37 cellular contexts compared by ENCODE assay signal in genomic region chr1:4877426-4877825, GRCh38.
"Had no signal": no experiment of that assay in that cellular context is flagged by ENCODE, and none has a peak within 500 bp of the region (broad histone marks: within the 10 kb centered on the region; RNA-seq: fewer than 3 reads in every experiment).

No MANE protein-coding gene starts in this region.

- H3K9me3 ChIP-seq: adrenal gland, ascending aorta, body of pancreas, breast epithelium had no signal

- DNase-seq: activated effector memory CD4-positive, alpha-beta T cell treated with anti-CD3 and anti-CD28 coated beads, Interleukin-2, amount 50 U/mL, for 16 hours; activated effector memory CD4-positive, alpha-beta T cell treated with Interleukin-2 at 50 U/mL for 16 hours; activated gamma-delta T cell; activated gamma-delta T cell treated with Interleukin-2 at 50 U/mL for 16 hours; activated naive CD4-positive, alpha-beta T cell; activated naive CD4-positive, alpha-beta T cell treated with anti-CD3 and anti-CD28 coated beads for 36 hours; activated naive CD4-positive, alpha-beta T cell treated with anti-CD3 and anti-CD28 coated beads, Interleukin-2, amount 10 ng/mL, durations not matched to agents 7 days and 5 days; activated naive CD4-positive, alpha-beta T cell treated with anti-CD3 and anti-CD28 coated beads, Interleukin-2, amount 50 U/mL, for 16 hours; activated naive CD4-positive, alpha-beta T cell treated with Interleukin-2 at 50 U/mL for 16 hours; activated naive CD8-positive, alpha-beta T cell treated with anti-CD3 and anti-CD28 coated beads for 36 hours; activated naive CD8-positive, alpha-beta T cell treated with anti-CD3 and anti-CD28 coated beads, Interleukin-2, amount 10 ng/mL, durations not matched to agents 7 days and 5 days; activated naive CD8-positive, alpha-beta T cell treated with anti-CD3 and anti-CD28 coated beads, Interleukin-2, amount 50 U/mL, for 24 hours; activated T-cell treated with anti-CD3 and anti-CD28 coated beads, Interleukin-2, amount 50 U/mL, for 1 hour; activated T-cell treated with anti-CD3 and anti-CD28 coated beads, Interleukin-2, amount 50 U/mL, for 24 hours; activated T-cell treated with anti-CD3 and anti-CD28 coated beads, Interleukin-2, amount 50 U/mL, for 4 hours; activated T-cell treated with anti-CD3 and anti-CD28 coated beads, Interleukin-2, amount 50 U/mL, for 48 hours; activated T-cell treated with anti-CD3 and anti-CD28 coated beads, Interleukin-2, amount 50 U/mL, for 72 hours; adrenal gland; amniotic stem cell; amygdala; anterior cingulate cortex; aorta; body of pancreas; brain microvascular endothelial cell; central memory CD4-positive, alpha-beta T cell; cerebellar nuclear complex had no signal

- H3K27ac Mint-ChIP-seq: activated naive CD4-positive, alpha-beta T cell treated with anti-CD3 and anti-CD28 coated beads for 36 hours; activated naive CD4-positive, alpha-beta T cell treated with anti-CD3 and anti-CD28 coated beads, Interleukin-2, amount 10 ng/mL, durations not matched to agents 7 days and 5 days; activated naive CD4-positive, alpha-beta T cell treated with anti-CD3 and anti-CD28 coated beads, Interleukin-2, amount 50 U/mL, for 24 hours; activated naive CD4-positive, alpha-beta T cell treated with anti-CD3 and anti-CD28 coated beads, Interleukin-2, amount 50 U/mL, for 72 hours; activated naive CD8-positive, alpha-beta T cell; activated naive CD8-positive, alpha-beta T cell treated with anti-CD3 and anti-CD28 coated beads for 36 hours; activated naive CD8-positive, alpha-beta T cell treated with anti-CD3 and anti-CD28 coated beads, Interleukin-2, amount 10 ng/mL, durations not matched to agents 7 days and 5 days; activated naive CD8-positive, alpha-beta T cell treated with anti-CD3 and anti-CD28 coated beads, Interleukin-2, amount 50 U/mL, for 24 hours; activated T-cell treated with anti-CD3 and anti-CD28 coated beads, Interleukin-2, amount 50 U/mL, for 24 hours; activated T-cell treated with anti-CD3 and anti-CD28 coated beads, Interleukin-2, amount 50 U/mL, for 72 hours; activated T-helper 1 cell treated with anti-CD3 and anti-CD28 coated beads, Interleukin-12 subunit alpha, Interleukin-12 subunit beta, Interleukin-2, Interleukin-4 antibody, amounts not matched to agents 30 ng/mL and 10 ng/mL and 1 ng/mL, durations not matched to agents 14 hours and 24 hours and 36 hours; activated T-helper 17 cell treated with anti-CD3 and anti-CD28 coated beads, Interleukin-2, amount 50 U/mL, for 72 hours; activated T-helper 2 cell treated with anti-CD3 and anti-CD28 coated beads, Interferon-gamma antibody, Interleukin-2, Interleukin-4, amounts not matched to agents 10 μg/mL and 5 μg/mL and 100 μg/mL, durations not matched to agents 14 hours and 24 hours and 36 hours; brain had no signal

- H3K4me3 ChIP-seq: adrenal gland, ascending aorta, body of pancreas, breast epithelium, cardiac muscle cell had no signal

- H3K4me3 Mint-ChIP-seq: activated naive CD4-positive, alpha-beta T cell treated with anti-CD3 and anti-CD28 coated beads for 36 hours; activated naive CD4-positive, alpha-beta T cell treated with anti-CD3 and anti-CD28 coated beads, Interleukin-2, amount 10 ng/mL, durations not matched to agents 7 days and 5 days; activated naive CD4-positive, alpha-beta T cell treated with anti-CD3 and anti-CD28 coated beads, Interleukin-2, amount 50 U/mL, for 24 hours; activated naive CD8-positive, alpha-beta T cell; activated naive CD8-positive, alpha-beta T cell treated with anti-CD3 and anti-CD28 coated beads for 36 hours; activated naive CD8-positive, alpha-beta T cell treated with anti-CD3 and anti-CD28 coated beads, Interleukin-2, amount 10 ng/mL, durations not matched to agents 7 days and 5 days; activated naive CD8-positive, alpha-beta T cell treated with anti-CD3 and anti-CD28 coated beads, Interleukin-2, amount 50 U/mL, for 24 hours; activated T-cell treated with anti-CD3 and anti-CD28 coated beads, Interleukin-2, amount 50 U/mL, for 24 hours; activated T-cell treated with anti-CD3 and anti-CD28 coated beads, Interleukin-2, amount 50 U/mL, for 4 hours; activated T-cell treated with anti-CD3 and anti-CD28 coated beads, Interleukin-2, amount 50 U/mL, for 72 hours; activated T-helper 1 cell treated with anti-CD3 and anti-CD28 coated beads, Interleukin-12 subunit alpha, Interleukin-12 subunit beta, Interleukin-2, Interleukin-4 antibody, amounts not matched to agents 30 ng/mL and 10 ng/mL and 1 ng/mL, durations not matched to agents 14 hours and 24 hours and 36 hours; activated T-helper 17 cell treated with anti-CD3 and anti-CD28 coated beads, Interleukin-2, amount 50 U/mL, for 72 hours; brain; central memory CD8-positive, alpha-beta T cell had no signal

- H3K9me3 Mint-ChIP-seq: activated naive CD4-positive, alpha-beta T cell treated with anti-CD3 and anti-CD28 coated beads for 36 hours; activated naive CD4-positive, alpha-beta T cell treated with anti-CD3 and anti-CD28 coated beads, Interleukin-2, amount 10 ng/mL, durations not matched to agents 7 days and 5 days; activated naive CD4-positive, alpha-beta T cell treated with anti-CD3 and anti-CD28 coated beads, Interleukin-2, amount 50 U/mL, for 24 hours; activated naive CD4-positive, alpha-beta T cell treated with anti-CD3 and anti-CD28 coated beads, Interleukin-2, amount 50 U/mL, for 72 hours; activated naive CD8-positive, alpha-beta T cell treated with anti-CD3 and anti-CD28 coated beads for 36 hours; activated naive CD8-positive, alpha-beta T cell treated with anti-CD3 and anti-CD28 coated beads, Interleukin-2, amount 50 U/mL, for 24 hours; activated T-cell treated with anti-CD3 and anti-CD28 coated beads, Interleukin-2, amount 50 U/mL, for 24 hours; activated T-cell treated with anti-CD3 and anti-CD28 coated beads, Interleukin-2, amount 50 U/mL, for 4 hours; activated T-cell treated with anti-CD3 and anti-CD28 coated beads, Interleukin-2, amount 50 U/mL, for 72 hours; activated T-helper 1 cell treated with anti-CD3 and anti-CD28 coated beads, Interleukin-12 subunit alpha, Interleukin-12 subunit beta, Interleukin-2, Interleukin-4 antibody, amounts not matched to agents 30 ng/mL and 10 ng/mL and 1 ng/mL, durations not matched to agents 14 hours and 24 hours and 36 hours; activated T-helper 2 cell treated with anti-CD3 and anti-CD28 coated beads, Interferon-gamma antibody, Interleukin-2, Interleukin-4, amounts not matched to agents 10 μg/mL and 5 μg/mL and 100 μg/mL, durations not matched to agents 14 hours and 24 hours and 36 hours; central memory CD8-positive, alpha-beta T cell had no signal

- H3K27me3 ChIP-seq: adrenal gland, ascending aorta, body of pancreas, brain microvascular endothelial cell, cardiac muscle cell had no signal

- H3K4me1 ChIP-seq: adrenal gland, ascending aorta, body of pancreas, breast epithelium had no signal

- H3K27me3 Mint-ChIP-seq: activated naive CD4-positive, alpha-beta T cell treated with anti-CD3 and anti-CD28 coated beads, Interleukin-2, amount 10 ng/mL, durations not matched to agents 7 days and 5 days; activated naive CD8-positive, alpha-beta T cell treated with anti-CD3 and anti-CD28 coated beads, Interleukin-2, amount 10 ng/mL, durations not matched to agents 7 days and 5 days had no signal

- H3K27ac ChIP-seq: adrenal gland, ascending aorta, body of pancreas, brain microvascular endothelial cell, breast epithelium, cardiac muscle cell had no signal

- ATAC-seq: activated naive CD4-positive, alpha-beta T cell treated with anti-CD3 and anti-CD28 coated beads, Interleukin-2, amount 50 U/mL, for 72 hours; activated naive CD8-positive, alpha-beta T cell treated with anti-CD3 and anti-CD28 coated beads, Interleukin-2, amount 50 U/mL, for 24 hours; activated T-cell treated with anti-CD3 and anti-CD28 coated beads, Interleukin-2, amount 50 U/mL, for 4 hours; activated T-cell treated with anti-CD3 and anti-CD28 coated beads, Interleukin-2, amount 50 U/mL, for 72 hours; activated T-helper 17 cell treated with anti-CD3 and anti-CD28 coated beads, Interleukin-2, amount 50 U/mL, for 72 hours; body of pancreas had no signal

- H3K36me3 ChIP-seq: adrenal gland, ascending aorta, brain microvascular endothelial cell, breast epithelium, cardiac muscle cell had no signal

- H3K36me3 Mint-ChIP-seq: activated naive CD4-positive, alpha-beta T cell treated with anti-CD3 and anti-CD28 coated beads, Interleukin-2, amount 10 ng/mL, durations not matched to agents 7 days and 5 days; activated naive CD4-positive, alpha-beta T cell treated with anti-CD3 and anti-CD28 coated beads, Interleukin-2, amount 50 U/mL, for 24 hours; activated naive CD4-positive, alpha-beta T cell treated with anti-CD3 and anti-CD28 coated beads, Interleukin-2, amount 50 U/mL, for 72 hours; activated naive CD8-positive, alpha-beta T cell; activated naive CD8-positive, alpha-beta T cell treated with anti-CD3 and anti-CD28 coated beads for 36 hours; activated naive CD8-positive, alpha-beta T cell treated with anti-CD3 and anti-CD28 coated beads, Interleukin-2, amount 10 ng/mL, durations not matched to agents 7 days and 5 days; brain had no signal

- H3K4me1 Mint-ChIP-seq: activated naive CD4-positive, alpha-beta T cell treated with anti-CD3 and anti-CD28 coated beads, Interleukin-2, amount 10 ng/mL, durations not matched to agents 7 days and 5 days; activated naive CD4-positive, alpha-beta T cell treated with anti-CD3 and anti-CD28 coated beads, Interleukin-2, amount 50 U/mL, for 24 hours; activated naive CD8-positive, alpha-beta T cell treated with anti-CD3 and anti-CD28 coated beads for 36 hours; activated naive CD8-positive, alpha-beta T cell treated with anti-CD3 and anti-CD28 coated beads, Interleukin-2, amount 10 ng/mL, durations not matched to agents 7 days and 5 days; activated naive CD8-positive, alpha-beta T cell treated with anti-CD3 and anti-CD28 coated beads, Interleukin-2, amount 50 U/mL, for 24 hours; activated T-helper 17 cell treated with anti-CD3 and anti-CD28 coated beads, Interleukin-2, amount 50 U/mL, for 72 hours; central memory CD8-positive, alpha-beta T cell had no signal
